Comparison of ENCODE assay signal across 25 cellular contexts in genomic region chr4:86326399-86326798, GRCh38.
"Had no signal": no experiment of that assay in that cellular context is flagged by ENCODE, and none has a peak within 500 bp of the region (broad histone marks: within the 10 kb centered on the region; RNA-seq: fewer than 3 reads in every experiment).

No MANE protein-coding gene starts in this region.

- H3K4me3 Mint-ChIP-seq: activated naive CD8-positive, alpha-beta T cell treated with anti-CD3 and anti-CD28 coated beads for 36 hours; nephron; stimulated activated naive CD8-positive, alpha-beta T cell treated with anti-CD3 and anti-CD28 coated beads, Interleukin-15, Interleukin-2, amounts not matched to agents 100 ng/mL and 50 ng/mL, for 24 hours; T-helper 1 cell treated with Interleukin-12 subunit alpha and Interleukin-12 subunit beta and Interleukin-4 antibody, amounts not matched to agents 30 μg/mL and 1 μg/mL, for 36 hours had no signal

- H3K36me3 Mint-ChIP-seq: activated naive CD8-positive, alpha-beta T cell treated with anti-CD3 and anti-CD28 coated beads for 36 hours had no signal

- H3K4me1 Mint-ChIP-seq: activated naive CD8-positive, alpha-beta T cell treated with anti-CD3 and anti-CD28 coated beads for 36 hours had no signal

- H3K27ac Mint-ChIP-seq: activated naive CD8-positive, alpha-beta T cell treated with anti-CD3 and anti-CD28 coated beads for 36 hours; stimulated activated naive CD8-positive, alpha-beta T cell treated with anti-CD3 and anti-CD28 coated beads, Interleukin-15, Interleukin-2, amounts not matched to agents 100 ng/mL and 50 ng/mL, for 24 hours; T-helper 1 cell treated with Interleukin-12 subunit alpha and Interleukin-12 subunit beta and Interleukin-4 antibody, amounts not matched to agents 30 μg/mL and 1 μg/mL, for 36 hours had no signal

- ATAC-seq: gastrocnemius medialis, left ventricle myocardium superior, pancreas, psoas muscle had no signal

- H3K27me3 Mint-ChIP-seq: activated naive CD8-positive, alpha-beta T cell treated with anti-CD3 and anti-CD28 coated beads for 36 hours had no signal

- H3K9me3 Mint-ChIP-seq: activated naive CD8-positive, alpha-beta T cell treated with anti-CD3 and anti-CD28 coated beads for 36 hours; nephron; stimulated activated naive CD8-positive, alpha-beta T cell treated with anti-CD3 and anti-CD28 coated beads, Interleukin-15, Interleukin-2, amounts not matched to agents 100 ng/mL and 50 ng/mL, for 24 hours; T-helper 1 cell treated with Interleukin-12 subunit alpha and Interleukin-12 subunit beta and Interleukin-4 antibody, amounts not matched to agents 30 μg/mL and 1 μg/mL, for 36 hours had no signal

- H3K9me3 ChIP-seq: gastrocnemius medialis, neutrophil, pancreas, psoas muscle, right atrium auricular region, thyroid gland had no signal

- H3K27ac ChIP-seq: gastrocnemius medialis, neutrophil, pancreas, psoas muscle, right atrium auricular region, thyroid gland had no signal

- FAIRE-seq: pancreas had no signal

- DNase-seq: activated CD4-positive, alpha-beta T cell treated with anti-CD3 and anti-CD28 coated beads for 4 hours; activated CD4-positive, alpha-beta T cell treated with anti-CD3 and anti-CD28 coated beads, Interleukin-2, amount 50 U/mL, for 48 hours; activated CD4-positive, CD25-positive, alpha-beta regulatory T cell; activated naive CD4-positive, alpha-beta T cell treated with Interleukin-2 at 50 U/mL for 16 hours; activated naive CD8-positive, alpha-beta T cell treated with anti-CD3 and anti-CD28 coated beads for 36 hours; activated T-cell treated with anti-CD3 and anti-CD28 coated beads, Interleukin-2, amount 50 U/mL, for 48 hours; amygdala; dermis blood vessel endothelial cell; effector memory CD4-positive, alpha-beta T cell; gastrocnemius medialis; hippocampal formation; left ventricle myocardium superior; mammary epithelial cell; midbrain; pancreas; psoas muscle; stimulated activated CD4-positive, alpha-beta T cell treated with anti-CD3 and anti-CD28 coated beads, Interleukin-4, amount 100 ng/mL, for 4 hours; substantia nigra; T1000; thyroid gland had no signal

- H3K36me3 ChIP-seq: gastrocnemius medialis, neutrophil, pancreas, right atrium auricular region, thyroid gland had no signal

- H3K27me3 ChIP-seq: gastrocnemius medialis, neutrophil, pancreas, right atrium auricular region, thyroid gland had no signal

- H3K4me1 ChIP-seq: gastrocnemius medialis, pancreas, psoas muscle, right atrium auricular region had no signal

- H3K4me3 ChIP-seq: gastrocnemius medialis, pancreas, psoas muscle, right atrium auricular region, thyroid gland had no signal
